Comparison of ENCODE assay signal across 8 cellular contexts in genomic region chr2:231056453-231057416, GRCh38. TPM values are rescaled to one million over a fixed set of nuclear protein-coding genes. Genes with fewer than 3 reads are reported as not detected.
DNase-seq lines count a peak whose midpoint lies in the region; ATAC-seq and TF ChIP-seq lines count a peak whose summit lies in the region.

PSMD1 (plus strand) TSS chr2:231056867; CDS start chr2:231057026, 159 bp downstream.

- DNase-seq in COLO668 (lab: John Stamatoyannopoulos, UW; ENCODE audit: unreplicated experiment) (peak; percentile 89), HPDE6-E6E7 (ENCODE audit: extremely low spot score) (peak; percentile 92), NK-92 (lab: John Stamatoyannopoulos, UW; ENCODE audit: unreplicated experiment) (peak; percentile 49), lung (ENCODE audit: low spot score) (peak; percentile 95)
- DNase-seq in activated CD8-positive, alpha-beta memory T cell treated with anti-CD3 and anti-CD28 coated beads for 1 hour (ENCODE audit: extremely low read depth in 1 of 2, low read depth in 1 of 2): peak; percentile 82 to 84
- DNase-seq in effector CD4-positive, alpha-beta T cell: peak; percentile 90
- DNase-seq in stimulated activated CD4-positive, alpha-beta T cell treated with anti-CD3 and anti-CD28 coated beads, TNF-alpha, amount 100 ng/mL, for 4 hours (ENCODE audit: low read depth in 3 of 3): peak; percentile 86 to 92 (median 87)

- peaks cover 3 to 6% of the 10 kb centered on the region in 2 donors for H3K36me3 ChIP-seq in lung (ENCODE audit: control insufficient read depth in 2 of 2, insufficient read depth in 2 of 2, low read length in 2 of 2)

- H3K4me3 ChIP-seq in lung: peak within 1 kb of the TSS; percentile 100

- WGBS in lung, 2 donors: 0% methylated on average over 69 to 73 of the region's 73 CpGs

- H3K27me3 ChIP-seq in lung (ENCODE audit: control insufficient read depth, insufficient read depth): no peaks in the 10 kb centered on the region

- H3K27ac ChIP-seq in lung (ENCODE audit: low read depth in 1 of 2, low read length in 1 of 2): peak within 1 kb of the TSS; percentile 89 to 99

- H3K4me1 ChIP-seq in lung (ENCODE audit: control insufficient read depth in 2 of 2, insufficient read depth in 2 of 2, low read length in 2 of 2): peaks cover 2 to 22% of the 10 kb centered on the region in 2 donors

- ATAC-seq in GM19463 (IDR thresholded peaks at IDR 0.05; ENCODE audit: unreplicated experiment) (peak; percentile 60), lung (ENCODE audit: insufficient read depth, low FRiP score) (peak; percentile 94)

- TF ChIP-seq CTCF in lung (IDR thresholded peaks at IDR 0.05; ENCODE audit: control extremely low read depth, extremely low read depth): peak; percentile 92

- no peaks in the 10 kb centered on the region for H3K9me3 ChIP-seq in lung (ENCODE audit: control insufficient read depth in 2 of 2, insufficient read depth in 1 of 2, low read length in 1 of 2)

RNA-seq across cellular contexts. Expression of gene PSMD1, which starts in this region (rescaled TPM):
- total RNA-seq in lung: 10 to 100 TPM; 61.6 to 91.1 TPM
- polyA plus RNA-seq in lung: 10 to 100 TPM; 30.1 to 50.4 TPM

Comparison
In these comparisons a context has a peak if more than half of its experiments do, and no peak if none do; other contexts are left out.
1. Peak in every context shown above with its lines: DNase-seq, ATAC-seq, H3K4me3 ChIP-seq and H3K27ac ChIP-seq.